In genomic region chr2:190339394-190339793, GRCh38 we compare ENCODE assay signal across 2 cellular contexts.
TF ChIP-seq lines count a peak whose summit lies in the region.

No MANE protein-coding gene starts in this region.

TF ChIP-seq in HepG2, 621 proteins besides CTCF, POLR2A, EP300 and RAD21:
- TF ChIP-seq ZNF609 (CRISPR knock-in tag; IDR thresholded peaks at IDR 0.05; ENCODE audit: borderline replicate concordance) = no peak
- TF ChIP-seq ZNF7 (CRISPR knock-in tag; IDR thresholded peaks at IDR 0.05) = peak; percentile 52; the same call in 1 of the 2 replicates

TF ChIP-seq in K562, 482 proteins besides CTCF, POLR2A, EP300 and RAD21:
- TF ChIP-seq BCL6 (CRISPR knock-in tag; IDR thresholded peaks at IDR 0.05) = no peak
